In genomic region chr3:56838441-56838840, GRCh38 we compare ENCODE assay signal across 21 cellular contexts.
"Had no signal": no experiment of that assay in that cellular context is flagged by ENCODE, and none has a peak within 500 bp of the region (broad histone marks: within the 10 kb centered on the region; RNA-seq: fewer than 3 reads in every experiment).

No MANE protein-coding gene starts in this region.

- H3K27ac ChIP-seq: gastroesophageal sphincter, hepatocyte, right atrium auricular region, spleen, transverse colon, WERI-Rb-1 had no signal

- DNase-seq: activated CD4-positive, alpha-beta T cell treated with anti-CD3 and anti-CD28 coated beads for 4 hours; activated CD8-positive, alpha-beta memory T cell treated with anti-CD3 and anti-CD28 coated beads, Interleukin-2, amount 50 U/mL, for 48 hours; activated CD8-positive, alpha-beta T cell treated with anti-CD3 and anti-CD28 coated beads for 36 hours; activated naive CD4-positive, alpha-beta T cell treated with anti-CD3 and anti-CD28 coated beads for 36 hours; cortex of kidney; effector CD8-positive, alpha-beta T cell; midbrain; natural killer cell; nucleus accumbens; spleen; stimulated activated CD4-positive, alpha-beta T cell treated with anti-CD3 and anti-CD28 coated beads, Interleukin-1b, Interleukin-23, amount 100 ng/mL, for 48 hours; stimulated activated naive B cell treated with anti-CD40 and anti-IgM and Interleukin-4, amounts not matched to agents 10 μg/mL and 1 μg/mL and 100 μg/mL, for 72 hours; substantia nigra; T-helper 9 cell; transverse colon; WERI-Rb-1 had no signal

- H3K36me3 ChIP-seq: gastroesophageal sphincter, right atrium auricular region, spleen, transverse colon, WERI-Rb-1 had no signal

- H2AFZ ChIP-seq: hepatocyte had no signal

- H3K4me2 ChIP-seq: hepatocyte had no signal

- H3K4me3 Mint-ChIP-seq: activated CD8-positive, alpha-beta T cell treated with anti-CD3 and anti-CD28 coated beads for 36 hours; activated naive CD4-positive, alpha-beta T cell treated with anti-CD3 and anti-CD28 coated beads for 36 hours; activated T-helper 17 cell treated with anti-CD3 and anti-CD28 coated beads, Interleukin-2, amount 50 U/mL, for 72 hours; central memory CD8-positive, alpha-beta T cell; natural killer cell; stimulated activated naive B cell treated with anti-CD40 and anti-IgM and Interleukin-4, amounts not matched to agents 10 μg/mL and 1 μg/mL and 100 μg/mL, for 72 hours had no signal

- H3K9me3 ChIP-seq: gastroesophageal sphincter, right atrium auricular region, spleen, transverse colon had no signal

- H3K27ac Mint-ChIP-seq: activated CD8-positive, alpha-beta T cell treated with anti-CD3 and anti-CD28 coated beads for 36 hours; activated naive CD4-positive, alpha-beta T cell treated with anti-CD3 and anti-CD28 coated beads for 36 hours; activated T-helper 17 cell treated with anti-CD3 and anti-CD28 coated beads, Interleukin-2, amount 50 U/mL, for 72 hours; natural killer cell; stimulated activated naive B cell treated with anti-CD40 and anti-IgM and Interleukin-4, amounts not matched to agents 10 μg/mL and 1 μg/mL and 100 μg/mL, for 72 hours had no signal

- H3K79me2 ChIP-seq: hepatocyte had no signal

- H3K27me3 ChIP-seq: gastroesophageal sphincter, hepatocyte, right atrium auricular region, spleen, transverse colon had no signal

- ATAC-seq: activated CD8-positive, alpha-beta T cell treated with anti-CD3 and anti-CD28 coated beads for 36 hours; activated T-helper 17 cell treated with anti-CD3 and anti-CD28 coated beads, Interleukin-2, amount 50 U/mL, for 72 hours; gastroesophageal sphincter; natural killer cell had no signal

- H3K27me3 Mint-ChIP-seq: activated CD8-positive, alpha-beta T cell treated with anti-CD3 and anti-CD28 coated beads for 36 hours; activated T-helper 17 cell treated with anti-CD3 and anti-CD28 coated beads, Interleukin-2, amount 50 U/mL, for 72 hours; central memory CD8-positive, alpha-beta T cell; stimulated activated naive B cell treated with anti-CD40 and anti-IgM and Interleukin-4, amounts not matched to agents 10 μg/mL and 1 μg/mL and 100 μg/mL, for 72 hours had no signal

- H3K4me1 Mint-ChIP-seq: stimulated activated naive B cell treated with anti-CD40 and anti-IgM and Interleukin-4, amounts not matched to agents 10 μg/mL and 1 μg/mL and 100 μg/mL, for 72 hours had no signal

- H3K4me1 ChIP-seq: gastroesophageal sphincter, right atrium auricular region, transverse colon had no signal

- H3K4me3 ChIP-seq: gastroesophageal sphincter, hepatocyte, right atrium auricular region, spleen, transverse colon had no signal

- H3K36me3 Mint-ChIP-seq: natural killer cell; stimulated activated naive B cell treated with anti-CD40 and anti-IgM and Interleukin-4, amounts not matched to agents 10 μg/mL and 1 μg/mL and 100 μg/mL, for 72 hours had no signal

- H3K9me3 Mint-ChIP-seq: activated CD8-positive, alpha-beta T cell treated with anti-CD3 and anti-CD28 coated beads for 36 hours; activated naive CD4-positive, alpha-beta T cell treated with anti-CD3 and anti-CD28 coated beads for 36 hours; activated T-helper 17 cell treated with anti-CD3 and anti-CD28 coated beads, Interleukin-2, amount 50 U/mL, for 72 hours; central memory CD8-positive, alpha-beta T cell; natural killer cell; stimulated activated naive B cell treated with anti-CD40 and anti-IgM and Interleukin-4, amounts not matched to agents 10 μg/mL and 1 μg/mL and 100 μg/mL, for 72 hours had no signal
